ENCODE assay signal across 9 cellular contexts in genomic region chr18:12890500-12890899, GRCh38. TPM values are rescaled to one million over a fixed set of nuclear protein-coding genes. Genes with fewer than 3 reads are reported as not detected.
DNase-seq lines count a peak whose midpoint lies in the region; ATAC-seq and TF ChIP-seq lines count a peak whose summit lies in the region.
"Had no signal": no experiment of that assay in that cellular context is flagged by ENCODE, and none has a peak within 500 bp of the region (broad histone marks: within the 10 kb centered on the region; RNA-seq: fewer than 3 reads in every experiment).

No MANE protein-coding gene starts in this region.

- H3K36me3 Mint-ChIP-seq in activated naive CD8-positive, alpha-beta T cell treated with anti-CD3 and anti-CD28 coated beads for 36 hours = no peaks in the 10 kb centered on the region

- intact Hi-C loops in posterior cingulate gyrus (cut with DNase I) = loop anchor here (5.0 kb wide), 1 partner anchor 148 kb away; no protein-coding TSS in a partner anchor

- H2AFZ ChIP-seq in DND-41 (ENCODE audit: low read depth, low read length) = no peak overlapping the region

- peak; percentile 67 for ATAC-seq in DND-41 (ENCODE audit: insufficient read depth, low read depth)

- H4K20me1 ChIP-seq in DND-41 (ENCODE audit: insufficient read depth, low read length) = no peaks in the 10 kb centered on the region

- DNase-seq in DND-41 = no peak
- DNase-seq in HuH-7 (ENCODE audit: low spot score) = peak; percentile 74
- DNase-seq in SKM-1 treated with dmso at 0.1 percent for 144 hours (lab: John Stamatoyannopoulos, UW; ENCODE audit: unreplicated experiment) = peak; percentile 3
- peak; percentile 21 for DNase-seq in iris pigment epithelial cell (ENCODE audit: low read depth)
- no peak for DNase-seq in D341Med (ENCODE audit: low spot score)
- no peak for DNase-seq in activated naive CD8-positive, alpha-beta T cell treated with anti-CD3 and anti-CD28 coated beads for 36 hours
- DNase-seq in posterior cingulate gyrus = no peak
- no peak for DNase-seq in HK-2 (ENCODE audit: unreplicated experiment)
- DNase-seq: GDM1 had no signal

- H3K4me3 Mint-ChIP-seq in activated naive CD8-positive, alpha-beta T cell treated with anti-CD3 and anti-CD28 coated beads for 36 hours = no peak overlapping the region

- peaks cover 17% of the 10 kb centered on the region for H3K27me3 Mint-ChIP-seq in activated naive CD8-positive, alpha-beta T cell treated with anti-CD3 and anti-CD28 coated beads for 36 hours

- no peak overlapping the region for H3K4me2 ChIP-seq in DND-41 (ENCODE audit: insufficient read depth, low read length)

- H3K4me1 ChIP-seq in DND-41 (ENCODE audit: insufficient read depth, low read length) = 0 out of 2 replicates have a peak, but pooled peaks cover 5% of the 10 kb centered on the region

- H3K9ac ChIP-seq in DND-41 (ENCODE audit: low read depth, low read length) = no peak overlapping the region

- TF ChIP-seq CTCF in DND-41 (IDR thresholded peaks at IDR 0.05; ENCODE audit: borderline replicate concordance, extremely low read depth, low read length, poor library complexity, severe bottlenecking) = peak; percentile 51

- H3K27me3 ChIP-seq in DND-41 (ENCODE audit: insufficient read depth, low read length, poor library complexity) = no peaks in the 10 kb centered on the region

- no peaks in the 10 kb centered on the region for H3K9me3 ChIP-seq in DND-41 (ENCODE audit: insufficient read depth, low read length, severe bottlenecking)

- H3K36me3 ChIP-seq in DND-41 (ENCODE audit: insufficient read depth, low read length) = no peaks in the 10 kb centered on the region

- no peak overlapping the region for H3K27ac ChIP-seq in DND-41 (ENCODE audit: low read length)

- H3K9me3 Mint-ChIP-seq in activated naive CD8-positive, alpha-beta T cell treated with anti-CD3 and anti-CD28 coated beads for 36 hours = no peaks in the 10 kb centered on the region

- no peak overlapping the region for H3K27ac Mint-ChIP-seq in activated naive CD8-positive, alpha-beta T cell treated with anti-CD3 and anti-CD28 coated beads for 36 hours

- H3K79me2 ChIP-seq in DND-41 (ENCODE audit: insufficient read depth, low read length) = 0 out of 2 replicates have a peak, but pooled peaks cover 2% of the 10 kb centered on the region

- H3K4me1 Mint-ChIP-seq in activated naive CD8-positive, alpha-beta T cell treated with anti-CD3 and anti-CD28 coated beads for 36 hours = peaks cover 26% of the 10 kb centered on the region

- no peak overlapping the region for H3K4me3 ChIP-seq in DND-41 (ENCODE audit: low read depth in 1 of 2, low read length in 2 of 2)

RNA-seq across cellular contexts. Expression of gene PTPN2, which starts 6.5 kb away (rescaled TPM):
- 10 to 100 TPM; 50.9 to 57.2 TPM for total RNA-seq in activated naive CD8-positive, alpha-beta T cell treated with anti-CD3 and anti-CD28 coated beads for 36 hours

RNA-seq across cellular contexts. Expression of gene SEH1L, which starts 57.3 kb away (rescaled TPM):
- 100 to 1,000 TPM; 146 to 155 TPM for total RNA-seq in activated naive CD8-positive, alpha-beta T cell treated with anti-CD3 and anti-CD28 coated beads for 36 hours

Comparison
In these comparisons a context has a peak if more than half of its experiments do, and no peak if none do; other contexts are left out.
1. DNase-seq: peak in HuH-7 (single experiment), SKM-1 treated with dmso at 0.1 percent for 144 hours (single experiment) and iris pigment epithelial cell (single experiment); none in DND-41 (single experiment), D341Med (single experiment), activated naive CD8-positive, alpha-beta T cell treated with anti-CD3 and anti-CD28 coated beads for 36 hours (single experiment), posterior cingulate gyrus (0 of 10) and HK-2 (single experiment).